Comparison of ENCODE assay signal across 18 cellular contexts in genomic region chr11:65377036-65377435, GRCh38.
"Had no signal": no experiment of that assay in that cellular context is flagged by ENCODE, and none has a peak within 500 bp of the region (broad histone marks: within the 10 kb centered on the region; RNA-seq: fewer than 3 reads in every experiment).

No MANE protein-coding gene starts in this region.

- H3K9me3 Mint-ChIP-seq: activated T-helper 17 cell treated with anti-CD3 and anti-CD28 coated beads, Interleukin-2, amount 50 U/mL, for 72 hours; mesothelial cell of epicardium; neural crest cell had no signal

- H3K4me3 Mint-ChIP-seq: activated T-helper 17 cell treated with anti-CD3 and anti-CD28 coated beads, Interleukin-2, amount 50 U/mL, for 72 hours; mesothelial cell of epicardium had no signal

- DNase-seq: activated CD4-positive, alpha-beta T cell treated with anti-CD3 and anti-CD28 coated beads for 1 hour; activated CD4-positive, alpha-beta T cell treated with anti-CD3 and anti-CD28 coated beads, Interleukin-2, amount 50 U/mL, for 4 hours; activated naive CD4-positive, alpha-beta T cell treated with Interleukin-2 at 50 U/mL for 16 hours; head of caudate nucleus; kidney glomerular epithelial cell; stimulated activated CD4-positive, alpha-beta T cell treated with anti-CD3 and anti-CD28 coated beads, Interleukin-2, amount 100 ng/mL, for 48 hours; stimulated activated naive CD4-positive, alpha-beta T cell treated with Interleukin-2 at 50 U/mL for 16 hours; substantia nigra; T1000; trophoblast cell had no signal

- H3K27ac Mint-ChIP-seq: mesothelial cell of epicardium had no signal

- FAIRE-seq: astrocyte, bronchial epithelial cell, frontal cortex, pancreas had no signal

- H3K36me3 Mint-ChIP-seq: mesothelial cell of epicardium had no signal

- H3K27me3 Mint-ChIP-seq: activated T-helper 17 cell treated with anti-CD3 and anti-CD28 coated beads, Interleukin-2, amount 50 U/mL, for 72 hours had no signal

- H3K9me3 ChIP-seq: pancreas had no signal

- H3K27ac ChIP-seq: epithelial cell of prostate, pancreas had no signal

- H3K4me3 ChIP-seq: pancreas had no signal

- H3K36me3 ChIP-seq: pancreas had no signal

- H3K4me1 Mint-ChIP-seq: activated T-helper 17 cell treated with anti-CD3 and anti-CD28 coated beads, Interleukin-2, amount 50 U/mL, for 72 hours had no signal

- ATAC-seq: activated T-helper 17 cell treated with anti-CD3 and anti-CD28 coated beads, Interleukin-2, amount 50 U/mL, for 72 hours; pancreas had no signal

- H3K27me3 ChIP-seq: pancreas had no signal
